Comparison of ENCODE assay signal across 18 cellular contexts in genomic region chr11:119062779-119063178, GRCh38. TPM values are rescaled to one million over a fixed set of nuclear protein-coding genes. Genes with fewer than 3 reads are reported as not detected.
DNase-seq lines count a peak whose midpoint lies in the region; ATAC-seq and TF ChIP-seq lines count a peak whose summit lies in the region.
"Had no signal": no experiment of that assay in that cellular context is flagged by ENCODE, and none has a peak within 500 bp of the region (broad histone marks: within the 10 kb centered on the region; RNA-seq: fewer than 3 reads in every experiment).

No MANE protein-coding gene starts in this region.

- H3K4me1 ChIP-seq in right cardiac atrium (ENCODE audit: control insufficient read depth, insufficient read depth, low read length), result peaks cover 5% of the 10 kb centered on the region
- peaks cover 6 to 10% of the 10 kb centered on the region in 2 donors for H3K4me1 ChIP-seq in adrenal gland (replicated peaks in 1 of 2)
- no peaks in the 10 kb centered on the region for H3K4me1 ChIP-seq in aorta (ENCODE audit: control insufficient read depth in 1 of 2, insufficient read depth in 2 of 2, low read length in 2 of 2)

- intact Hi-C loops in right cardiac atrium (cut with DNase I), result no loop called here
- intact Hi-C loops in Right ventricle myocardium superior (cut with DNase I), result no loop called here
- intact Hi-C loops in adrenal gland (cut with DNase I), result no loop called here
- intact Hi-C loops in aorta (cut with DNase I), result no loop called here

- H3K36me3 ChIP-seq in adrenal gland (replicated peaks in 1 of 2) (no peaks in the 10 kb centered on the region), aorta (ENCODE audit: control insufficient read depth in 1 of 2, insufficient read depth in 2 of 2, low read length in 1 of 2) (no peaks in the 10 kb centered on the region)
- H3K36me3 ChIP-seq: neutrophil had no signal

- TF ChIP-seq POLR2A in adrenal gland (IDR thresholded peaks at IDR 0.05), result no peak

- peak in 2 of 3 donors; percentile 58 to 75 for DNase-seq in right cardiac atrium
- no peak for DNase-seq in Right ventricle myocardium superior
- DNase-seq in adrenal gland, result peak; percentile 37 to 83 (median 73)
- DNase-seq in fibroblast of peridontal ligament (ENCODE audit: extremely low read depth), result peak; percentile 81
- peak; percentile 68 to 80 for DNase-seq in aorta
- no peak for DNase-seq in SIG-M5 treated with dmso at 0.1 percent for 504 hours (lab: John Stamatoyannopoulos, UW; ENCODE audit: unreplicated experiment)
- no peak for DNase-seq in activated CD4-positive, alpha-beta T cell treated with anti-CD3 and anti-CD28 coated beads for 1 hour
- DNase-seq: ACHN; activated CD4-positive, alpha-beta T cell treated with anti-CD3 and anti-CD28 coated beads for 36 hours; activated naive CD8-positive, alpha-beta T cell treated with anti-CD3 and anti-CD28 coated beads, Interleukin-2, amount 50 U/mL, for 24 hours; activated T-cell treated with anti-CD3 and anti-CD28 coated beads, Interleukin-2, amount 50 U/mL, for 24 hours; COR-L47; NCI-H187; NCI-H526 had no signal

- H3K27ac ChIP-seq in right cardiac atrium (ENCODE audit: low read length) (peak overlapping the region; percentile 28), adrenal gland (peak overlapping the region in 1 of 5 donors; percentile 47), aorta (ENCODE audit: low read depth in 1 of 2, low read length in 2 of 2) (peak overlapping the region in 1 of 2 donors; percentile 38)
- H3K27ac ChIP-seq: foreskin keratinocyte, neutrophil, skin epidermis had no signal

- H3K27me3 ChIP-seq in right cardiac atrium (ENCODE audit: control insufficient read depth, insufficient read depth) (no peaks in the 10 kb centered on the region), adrenal gland (no peaks in the 10 kb centered on the region), aorta (ENCODE audit: control insufficient read depth in 1 of 2, insufficient read depth in 2 of 2, low read length in 1 of 2) (no peaks in the 10 kb centered on the region)
- H3K27me3 ChIP-seq: foreskin keratinocyte, neutrophil had no signal

- TF ChIP-seq CTCF in adrenal gland (IDR thresholded peaks at IDR 0.05), result no peak

- ATAC-seq in right cardiac atrium (no peak), Right ventricle myocardium superior (ENCODE audit: poor library complexity) (no peak), aorta (ENCODE audit: low FRiP score) (no peak), GM19035 (IDR thresholded peaks at IDR 0.05; ENCODE audit: unreplicated experiment) (no peak)
- ATAC-seq: activated CD4-positive, alpha-beta T cell treated with anti-CD3 and anti-CD28 coated beads for 36 hours; activated naive CD8-positive, alpha-beta T cell treated with anti-CD3 and anti-CD28 coated beads, Interleukin-2, amount 50 U/mL, for 24 hours; foreskin keratinocyte had no signal

- 61% methylated on average over 5 of the region's 5 CpGs for WGBS in right cardiac atrium
- WGBS in adrenal gland, 4 donors, result 50 to 67% (median 52%) methylated on average over 5 of the region's 5 CpGs
- 25 to 28% methylated on average over 5 of the region's 5 CpGs for WGBS in aorta, 2 donors

- H3K4me3 ChIP-seq in right cardiac atrium (ENCODE audit: low read length), result no peak overlapping the region
- no peak overlapping the region for H3K4me3 ChIP-seq in adrenal gland
- H3K4me3 ChIP-seq in aorta (ENCODE audit: low read length in 2 of 2), result no peak overlapping the region
- H3K4me3 ChIP-seq: skin epidermis had no signal

- H3K9me3 ChIP-seq in right cardiac atrium (ENCODE audit: control insufficient read depth, low read length), result no peaks in the 10 kb centered on the region
- no peaks in the 10 kb centered on the region for H3K9me3 ChIP-seq in adrenal gland (replicated peaks in 1 of 3)
- H3K9me3 ChIP-seq in aorta (ENCODE audit: control insufficient read depth, low read length), result no peaks in the 10 kb centered on the region
- H3K9me3 ChIP-seq: neutrophil had no signal

RNA-seq across cellular contexts. Expression of gene VPS11, which starts 4.8 kb away (rescaled TPM):
- total RNA-seq in right cardiac atrium, result 10 to 100 TPM; 20.4 to 23.7 (median 21.5) TPM
- 23.5 TPM for polyA plus RNA-seq in right cardiac atrium
- total RNA-seq in Right ventricle myocardium superior, result 19.8 TPM
- 10 to 100 TPM; 32.8 to 65.1 (median 54.0) TPM for total RNA-seq in adrenal gland
- polyA plus RNA-seq in adrenal gland, result 100 to 1,000 TPM in 2 of 3 donors, 10 to 100 TPM in 1; 60.6 to 146 (median 133) TPM
- 10 to 100 TPM; 24.9 to 28.0 TPM for total RNA-seq in aorta
- 10 to 100 TPM; 21.8 to 60.5 TPM for polyA plus RNA-seq in aorta

RNA-seq across cellular contexts. Expression of gene HYOU1, which starts 5.8 kb away (rescaled TPM):
- 100 to 1,000 TPM in 2 of 4 donors, 10 to 100 TPM in 2; 58.8 to 127 (median 105) TPM for total RNA-seq in right cardiac atrium
- 52.1 TPM for polyA plus RNA-seq in right cardiac atrium
- 63.5 TPM for total RNA-seq in Right ventricle myocardium superior
- total RNA-seq in adrenal gland, result 100 to 1,000 TPM in 3 of 8 donors, 10 to 100 TPM in 5; 43.5 to 301 (median 74.7) TPM
- polyA plus RNA-seq in adrenal gland, result 100 to 1,000 TPM in 1 of 3 donors, 10 to 100 TPM in 2; 44.1 to 174 (median 47.0) TPM
- total RNA-seq in aorta, result 100 to 1,000 TPM; 101 to 145 TPM
- 10 to 100 TPM; 35.7 to 35.9 TPM for polyA plus RNA-seq in aorta

RNA-seq across cellular contexts. Expression of gene HMBS, which starts 21.9 kb away (rescaled TPM):
- total RNA-seq in right cardiac atrium (10 to 100 TPM; 17.3 to 28.0 (median 22.2) TPM), Right ventricle myocardium superior (22.1 TPM), adrenal gland (10 to 100 TPM; 16.8 to 37.2 (median 28.7) TPM), aorta (1 to 10 TPM; 6.9 to 8.1 TPM)
- polyA plus RNA-seq in right cardiac atrium (28.0 TPM), adrenal gland (10 to 100 TPM; 30.1 to 33.4 (median 31.3) TPM), aorta (1 to 10 TPM; 4.4 to 9.2 TPM)

RNA-seq across cellular contexts. Expression of gene SLC37A4, which starts 32.1 kb away (rescaled TPM):
- total RNA-seq in right cardiac atrium, result 1 to 10 TPM; 7.5 to 8.6 (median 7.7) TPM
- 7.1 TPM for polyA plus RNA-seq in right cardiac atrium
- 7.1 TPM for total RNA-seq in Right ventricle myocardium superior
- total RNA-seq in adrenal gland, result 10 to 100 TPM; 17.6 to 38.9 (median 22.7) TPM
- polyA plus RNA-seq in adrenal gland, result 10 to 100 TPM in 2 of 3 donors, 1 to 10 TPM in 1; 9.2 to 29.3 (median 25.5) TPM
- 10 to 100 TPM in 1 of 2 donors, 1 to 10 TPM in 1; 7.8 to 12.9 TPM for total RNA-seq in aorta
- 1 to 10 TPM; 8.5 to 8.9 TPM for polyA plus RNA-seq in aorta

RNA-seq across cellular contexts. Expression of gene DPAGT1, which starts 38.9 kb away (rescaled TPM):
- total RNA-seq in right cardiac atrium (10 to 100 TPM; 15.2 to 24.7 (median 23.9) TPM), Right ventricle myocardium superior (18.2 TPM), adrenal gland (10 to 100 TPM; 37.3 to 65.5 (median 53.9) TPM), aorta (10 to 100 TPM; 23.6 to 41.8 TPM)
- polyA plus RNA-seq in right cardiac atrium (14.4 TPM), adrenal gland (10 to 100 TPM; 26.8 to 73.9 (median 33.5) TPM), aorta (10 to 100 TPM in 1 of 2 donors, 1 to 10 TPM in 1; 7.3 to 20.2 TPM)

Comparison
In these comparisons a context has a peak if more than half of its experiments do, and no peak if none do; other contexts are left out.
1. DNase-seq: peak in right cardiac atrium (2 of 3), adrenal gland (7 of 7), fibroblast of peridontal ligament (single experiment) and aorta (2 of 2); none in Right ventricle myocardium superior (single experiment), SIG-M5 treated with dmso at 0.1 percent for 504 hours (single experiment) and activated CD4-positive, alpha-beta T cell treated with anti-CD3 and anti-CD28 coated beads for 1 hour (single experiment).